1 cellular context compared by ENCODE assay signal in the genomic region with DNA sequence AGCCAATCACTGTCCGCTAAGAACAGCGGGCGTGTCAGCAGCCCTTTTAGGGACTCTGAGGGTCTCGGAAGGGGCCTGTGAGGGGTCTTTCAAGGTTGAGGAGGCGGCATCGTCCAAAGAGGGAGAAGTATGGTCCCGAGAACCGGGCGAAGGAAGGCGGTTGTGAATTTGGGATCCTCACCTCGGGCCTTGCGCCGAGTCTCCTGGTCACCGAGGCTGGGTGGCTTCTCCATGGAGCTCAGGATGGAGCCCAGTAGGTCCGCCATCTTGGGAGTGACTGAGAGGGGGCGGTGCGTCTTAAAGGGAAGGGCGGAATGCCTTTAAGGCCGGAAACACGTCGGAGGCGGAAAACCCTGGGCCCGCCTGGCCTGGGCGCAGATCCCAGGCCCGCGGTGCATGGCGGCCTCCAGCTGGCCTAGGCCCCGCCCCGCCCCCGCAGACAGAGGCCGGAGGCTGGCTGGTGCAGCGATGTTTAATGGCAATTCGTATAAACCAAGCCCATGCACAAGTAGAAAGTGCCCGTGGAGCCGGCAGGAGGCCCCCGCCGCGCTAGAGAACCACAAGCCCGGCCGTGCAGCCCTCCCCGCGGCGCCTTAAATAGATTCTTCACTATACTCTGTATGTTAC.
TF ChIP-seq lines count a peak whose summit lies in the region.

A gene with protein sequence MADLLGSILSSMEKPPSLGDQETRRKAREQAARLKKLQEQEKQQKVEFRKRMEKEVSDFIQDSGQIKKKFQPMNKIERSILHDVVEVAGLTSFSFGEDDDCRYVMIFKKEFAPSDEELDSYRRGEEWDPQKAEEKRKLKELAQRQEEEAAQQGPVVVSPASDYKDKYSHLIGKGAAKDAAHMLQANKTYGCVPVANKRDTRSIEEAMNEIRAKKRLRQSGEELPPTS (minus strand): TSS at position 279 of the 627 bp plus-strand sequence. CDS start 13 bp downstream, at position 266.

TF ChIP-seq in HepG2, 621 proteins besides CTCF, POLR2A, EP300 and RAD21 (continued from another document and continues in another):
- TF ChIP-seq, protein P1, sequence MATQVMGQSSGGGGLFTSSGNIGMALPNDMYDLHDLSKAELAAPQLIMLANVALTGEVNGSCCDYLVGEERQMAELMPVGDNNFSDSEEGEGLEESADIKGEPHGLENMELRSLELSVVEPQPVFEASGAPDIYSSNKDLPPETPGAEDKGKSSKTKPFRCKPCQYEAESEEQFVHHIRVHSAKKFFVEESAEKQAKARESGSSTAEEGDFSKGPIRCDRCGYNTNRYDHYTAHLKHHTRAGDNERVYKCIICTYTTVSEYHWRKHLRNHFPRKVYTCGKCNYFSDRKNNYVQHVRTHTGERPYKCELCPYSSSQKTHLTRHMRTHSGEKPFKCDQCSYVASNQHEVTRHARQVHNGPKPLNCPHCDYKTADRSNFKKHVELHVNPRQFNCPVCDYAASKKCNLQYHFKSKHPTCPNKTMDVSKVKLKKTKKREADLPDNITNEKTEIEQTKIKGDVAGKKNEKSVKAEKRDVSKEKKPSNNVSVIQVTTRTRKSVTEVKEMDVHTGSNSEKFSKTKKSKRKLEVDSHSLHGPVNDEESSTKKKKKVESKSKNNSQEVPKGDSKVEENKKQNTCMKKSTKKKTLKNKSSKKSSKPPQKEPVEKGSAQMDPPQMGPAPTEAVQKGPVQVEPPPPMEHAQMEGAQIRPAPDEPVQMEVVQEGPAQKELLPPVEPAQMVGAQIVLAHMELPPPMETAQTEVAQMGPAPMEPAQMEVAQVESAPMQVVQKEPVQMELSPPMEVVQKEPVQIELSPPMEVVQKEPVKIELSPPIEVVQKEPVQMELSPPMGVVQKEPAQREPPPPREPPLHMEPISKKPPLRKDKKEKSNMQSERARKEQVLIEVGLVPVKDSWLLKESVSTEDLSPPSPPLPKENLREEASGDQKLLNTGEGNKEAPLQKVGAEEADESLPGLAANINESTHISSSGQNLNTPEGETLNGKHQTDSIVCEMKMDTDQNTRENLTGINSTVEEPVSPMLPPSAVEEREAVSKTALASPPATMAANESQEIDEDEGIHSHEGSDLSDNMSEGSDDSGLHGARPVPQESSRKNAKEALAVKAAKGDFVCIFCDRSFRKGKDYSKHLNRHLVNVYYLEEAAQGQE (IDR thresholded peaks at IDR 0.05; ENCODE audit: borderline replicate concordance in 1 of 2, low read depth in 1 of 2, low read length in 2 of 2) = no peak; a peak in 1 of 4 replicates
- TF ChIP-seq, protein P2, sequence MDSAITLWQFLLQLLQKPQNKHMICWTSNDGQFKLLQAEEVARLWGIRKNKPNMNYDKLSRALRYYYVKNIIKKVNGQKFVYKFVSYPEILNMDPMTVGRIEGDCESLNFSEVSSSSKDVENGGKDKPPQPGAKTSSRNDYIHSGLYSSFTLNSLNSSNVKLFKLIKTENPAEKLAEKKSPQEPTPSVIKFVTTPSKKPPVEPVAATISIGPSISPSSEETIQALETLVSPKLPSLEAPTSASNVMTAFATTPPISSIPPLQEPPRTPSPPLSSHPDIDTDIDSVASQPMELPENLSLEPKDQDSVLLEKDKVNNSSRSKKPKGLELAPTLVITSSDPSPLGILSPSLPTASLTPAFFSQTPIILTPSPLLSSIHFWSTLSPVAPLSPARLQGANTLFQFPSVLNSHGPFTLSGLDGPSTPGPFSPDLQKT (CRISPR knock-in tag; IDR thresholded peaks at IDR 0.05; ENCODE audit: borderline replicate concordance) = peak; percentile 25; the same call in 1 of the 2 replicates
- TF ChIP-seq, protein P3, sequence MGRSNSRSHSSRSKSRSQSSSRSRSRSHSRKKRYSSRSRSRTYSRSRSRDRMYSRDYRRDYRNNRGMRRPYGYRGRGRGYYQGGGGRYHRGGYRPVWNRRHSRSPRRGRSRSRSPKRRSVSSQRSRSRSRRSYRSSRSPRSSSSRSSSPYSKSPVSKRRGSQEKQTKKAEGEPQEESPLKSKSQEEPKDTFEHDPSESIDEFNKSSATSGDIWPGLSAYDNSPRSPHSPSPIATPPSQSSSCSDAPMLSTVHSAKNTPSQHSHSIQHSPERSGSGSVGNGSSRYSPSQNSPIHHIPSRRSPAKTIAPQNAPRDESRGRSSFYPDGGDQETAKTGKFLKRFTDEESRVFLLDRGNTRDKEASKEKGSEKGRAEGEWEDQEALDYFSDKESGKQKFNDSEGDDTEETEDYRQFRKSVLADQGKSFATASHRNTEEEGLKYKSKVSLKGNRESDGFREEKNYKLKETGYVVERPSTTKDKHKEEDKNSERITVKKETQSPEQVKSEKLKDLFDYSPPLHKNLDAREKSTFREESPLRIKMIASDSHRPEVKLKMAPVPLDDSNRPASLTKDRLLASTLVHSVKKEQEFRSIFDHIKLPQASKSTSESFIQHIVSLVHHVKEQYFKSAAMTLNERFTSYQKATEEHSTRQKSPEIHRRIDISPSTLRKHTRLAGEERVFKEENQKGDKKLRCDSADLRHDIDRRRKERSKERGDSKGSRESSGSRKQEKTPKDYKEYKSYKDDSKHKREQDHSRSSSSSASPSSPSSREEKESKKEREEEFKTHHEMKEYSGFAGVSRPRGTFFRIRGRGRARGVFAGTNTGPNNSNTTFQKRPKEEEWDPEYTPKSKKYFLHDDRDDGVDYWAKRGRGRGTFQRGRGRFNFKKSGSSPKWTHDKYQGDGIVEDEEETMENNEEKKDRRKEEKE (IDR thresholded peaks at IDR 0.05) = no peak
- TF ChIP-seq, protein P4, sequence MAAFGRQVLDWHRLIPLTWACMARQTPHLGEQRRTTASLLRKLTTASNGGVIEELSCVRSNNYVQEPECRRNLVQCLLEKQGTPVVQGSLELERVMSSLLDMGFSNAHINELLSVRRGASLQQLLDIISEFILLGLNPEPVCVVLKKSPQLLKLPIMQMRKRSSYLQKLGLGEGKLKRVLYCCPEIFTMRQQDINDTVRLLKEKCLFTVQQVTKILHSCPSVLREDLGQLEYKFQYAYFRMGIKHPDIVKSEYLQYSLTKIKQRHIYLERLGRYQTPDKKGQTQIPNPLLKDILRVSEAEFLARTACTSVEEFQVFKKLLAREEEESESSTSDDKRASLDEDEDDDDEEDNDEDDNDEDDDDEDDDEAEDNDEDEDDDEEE (CRISPR knock-in tag; IDR thresholded peaks at IDR 0.05) = peak; percentile 87; the same call in 1 of the 2 replicates
- TF ChIP-seq ZNF766 (CRISPR knock-in tag; IDR thresholded peaks at IDR 0.05; ENCODE audit: borderline replicate concordance) (no peak), MZF1 (CRISPR knock-in tag; IDR thresholded peaks at IDR 0.05; ENCODE audit: borderline replicate concordance) (no peak), TP53 (CRISPR knock-in tag; conservative IDR thresholded peaks at IDR 0.05) (no peak), ZNF225 (CRISPR knock-in tag; IDR thresholded peaks at IDR 0.05) (no peak), MAF1 (CRISPR knock-in tag; IDR thresholded peaks at IDR 0.05; ENCODE audit: borderline replicate concordance) (peak; percentile 86; the same call in 1 of the 2 replicates), ZNF567 (CRISPR knock-in tag; IDR thresholded peaks at IDR 0.05; ENCODE audit: borderline replicate concordance) (0 out of 2 replicates have a peak, but pooled peaks have one; percentile 34), ZNF782 (CRISPR knock-in tag; IDR thresholded peaks at IDR 0.05; ENCODE audit: borderline replicate concordance) (no peak), ZNF709 (CRISPR knock-in tag; IDR thresholded peaks at IDR 0.05) (peak; percentile 84), SIX4 (CRISPR knock-in tag; IDR thresholded peaks at IDR 0.05) (no peak), NR2C2 (CRISPR knock-in tag; IDR thresholded peaks at IDR 0.05; ENCODE audit: borderline replicate concordance) (no peak; the same call in 1 of the 2 replicates), JUND (CRISPR knock-in tag; IDR thresholded peaks at IDR 0.05) (peak; percentile 59; the same call in 1 of the 2 replicates), ZNF383 (CRISPR knock-in tag; IDR thresholded peaks at IDR 0.05; ENCODE audit: borderline replicate concordance) (no peak), MTA1 (CRISPR knock-in tag; IDR thresholded peaks at IDR 0.05; ENCODE audit: borderline replicate concordance) (no peak), NFE2 (CRISPR knock-in tag; IDR thresholded peaks at IDR 0.05) (no peak), SIN3A (IDR thresholded peaks at IDR 0.05; ENCODE audit: borderline replicate concordance, low read depth, low read length) (peak; percentile 65; the same call in 1 of the 2 replicates), ZNF672 (CRISPR knock-in tag; IDR thresholded peaks at IDR 0.05) (no peak), SIX1 (CRISPR knock-in tag; IDR thresholded peaks at IDR 0.05; ENCODE audit: borderline replicate concordance) (peak; percentile 53; the same call in 1 of the 2 replicates), ZNF747 (CRISPR knock-in tag; IDR thresholded peaks at IDR 0.05; ENCODE audit: borderline replicate concordance) (no peak; the same call in 1 of the 2 replicates), EED (CRISPR knock-in tag; IDR thresholded peaks at IDR 0.05) (no peak), ZSCAN29 (CRISPR knock-in tag; conservative IDR thresholded peaks at IDR 0.05) (no peak; the same call in 1 of the 2 replicates), ZNF761 (CRISPR knock-in tag; conservative IDR thresholded peaks at IDR 0.05) (no peak), ZNF260 (CRISPR knock-in tag; IDR thresholded peaks at IDR 0.05; ENCODE audit: borderline replicate concordance, low read depth) (no peak), DPF2 (CRISPR knock-in tag; IDR thresholded peaks at IDR 0.05; ENCODE audit: borderline replicate concordance, low read depth) (no peak), GLI4 (CRISPR knock-in tag; IDR thresholded peaks at IDR 0.05; ENCODE audit: borderline replicate concordance) (no peak), ZIK1 (CRISPR knock-in tag; IDR thresholded peaks at IDR 0.05; ENCODE audit: borderline replicate concordance, low read depth) (no peak), ZNF441 (CRISPR knock-in tag; IDR thresholded peaks at IDR 0.05; ENCODE audit: borderline replicate concordance) (0 out of 2 replicates have a peak, but pooled peaks have one; percentile 63), SNRNP70 (IDR thresholded peaks at IDR 0.05; ENCODE audit: low read depth, low read length) (no peak), CCDC6 (CRISPR knock-in tag; IDR thresholded peaks at IDR 0.05) (0 out of 2 replicates have a peak, but pooled peaks have one; percentile 9), ZNF772 (CRISPR knock-in tag; IDR thresholded peaks at IDR 0.05) (no peak; the same call in 1 of the 2 replicates), NFE2L2 (IDR thresholded peaks at IDR 0.05; ENCODE audit: low read length) (no peak), ONECUT2 (CRISPR knock-in tag; IDR thresholded peaks at IDR 0.05) (no peak), FOXP1 (IDR thresholded peaks at IDR 0.05) (no peak), FOXP1 (CRISPR knock-in tag; IDR thresholded peaks at IDR 0.05) (no peak)
- TF ChIP-seq, protein P5, sequence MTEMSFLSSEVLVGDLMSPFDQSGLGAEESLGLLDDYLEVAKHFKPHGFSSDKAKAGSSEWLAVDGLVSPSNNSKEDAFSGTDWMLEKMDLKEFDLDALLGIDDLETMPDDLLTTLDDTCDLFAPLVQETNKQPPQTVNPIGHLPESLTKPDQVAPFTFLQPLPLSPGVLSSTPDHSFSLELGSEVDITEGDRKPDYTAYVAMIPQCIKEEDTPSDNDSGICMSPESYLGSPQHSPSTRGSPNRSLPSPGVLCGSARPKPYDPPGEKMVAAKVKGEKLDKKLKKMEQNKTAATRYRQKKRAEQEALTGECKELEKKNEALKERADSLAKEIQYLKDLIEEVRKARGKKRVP (CRISPR knock-in tag; IDR thresholded peaks at IDR 0.05) = no peak
- TF ChIP-seq, protein P6, sequence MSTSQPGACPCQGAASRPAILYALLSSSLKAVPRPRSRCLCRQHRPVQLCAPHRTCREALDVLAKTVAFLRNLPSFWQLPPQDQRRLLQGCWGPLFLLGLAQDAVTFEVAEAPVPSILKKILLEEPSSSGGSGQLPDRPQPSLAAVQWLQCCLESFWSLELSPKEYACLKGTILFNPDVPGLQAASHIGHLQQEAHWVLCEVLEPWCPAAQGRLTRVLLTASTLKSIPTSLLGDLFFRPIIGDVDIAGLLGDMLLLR (CRISPR knock-in tag; IDR thresholded peaks at IDR 0.05) = no peak
- TF ChIP-seq, protein P7, sequence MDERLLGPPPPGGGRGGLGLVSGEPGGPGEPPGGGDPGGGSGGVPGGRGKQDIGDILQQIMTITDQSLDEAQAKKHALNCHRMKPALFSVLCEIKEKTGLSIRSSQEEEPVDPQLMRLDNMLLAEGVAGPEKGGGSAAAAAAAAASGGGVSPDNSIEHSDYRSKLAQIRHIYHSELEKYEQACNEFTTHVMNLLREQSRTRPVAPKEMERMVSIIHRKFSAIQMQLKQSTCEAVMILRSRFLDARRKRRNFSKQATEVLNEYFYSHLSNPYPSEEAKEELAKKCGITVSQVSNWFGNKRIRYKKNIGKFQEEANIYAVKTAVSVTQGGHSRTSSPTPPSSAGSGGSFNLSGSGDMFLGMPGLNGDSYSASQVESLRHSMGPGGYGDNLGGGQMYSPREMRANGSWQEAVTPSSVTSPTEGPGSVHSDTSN (CRISPR knock-in tag; IDR thresholded peaks at IDR 0.05) = no peak
- TF ChIP-seq, protein P8, sequence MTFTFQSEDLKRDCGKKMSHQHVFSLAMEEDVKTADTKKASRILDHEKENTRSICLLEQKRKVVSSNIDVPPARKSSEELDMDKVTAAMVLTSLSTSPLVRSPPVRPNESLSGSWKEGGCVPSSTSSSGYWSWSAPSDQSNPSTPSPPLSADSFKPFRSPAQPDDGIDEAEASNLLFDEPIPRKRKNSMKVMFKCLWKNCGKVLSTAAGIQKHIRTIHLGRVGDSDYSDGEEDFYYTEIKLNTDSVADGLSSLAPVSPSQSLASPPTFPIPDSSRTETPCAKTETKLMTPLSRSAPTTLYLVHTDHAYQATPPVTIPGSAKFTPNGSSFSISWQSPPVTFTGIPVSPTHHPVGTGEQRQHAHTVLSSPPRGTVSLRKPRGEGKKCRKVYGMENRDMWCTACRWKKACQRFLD (CRISPR knock-in tag; IDR thresholded peaks at IDR 0.05; ENCODE audit: borderline replicate concordance) = no peak
- TF ChIP-seq, protein P9, sequence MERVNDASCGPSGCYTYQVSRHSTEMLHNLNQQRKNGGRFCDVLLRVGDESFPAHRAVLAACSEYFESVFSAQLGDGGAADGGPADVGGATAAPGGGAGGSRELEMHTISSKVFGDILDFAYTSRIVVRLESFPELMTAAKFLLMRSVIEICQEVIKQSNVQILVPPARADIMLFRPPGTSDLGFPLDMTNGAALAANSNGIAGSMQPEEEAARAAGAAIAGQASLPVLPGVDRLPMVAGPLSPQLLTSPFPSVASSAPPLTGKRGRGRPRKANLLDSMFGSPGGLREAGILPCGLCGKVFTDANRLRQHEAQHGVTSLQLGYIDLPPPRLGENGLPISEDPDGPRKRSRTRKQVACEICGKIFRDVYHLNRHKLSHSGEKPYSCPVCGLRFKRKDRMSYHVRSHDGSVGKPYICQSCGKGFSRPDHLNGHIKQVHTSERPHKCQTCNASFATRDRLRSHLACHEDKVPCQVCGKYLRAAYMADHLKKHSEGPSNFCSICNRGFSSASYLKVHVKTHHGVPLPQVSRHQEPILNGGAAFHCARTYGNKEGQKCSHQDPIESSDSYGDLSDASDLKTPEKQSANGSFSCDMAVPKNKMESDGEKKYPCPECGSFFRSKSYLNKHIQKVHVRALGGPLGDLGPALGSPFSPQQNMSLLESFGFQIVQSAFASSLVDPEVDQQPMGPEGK (CRISPR knock-in tag; IDR thresholded peaks at IDR 0.05) = peak; percentile 55; the same call in 1 of the 2 replicates
- TF ChIP-seq, protein P10, sequence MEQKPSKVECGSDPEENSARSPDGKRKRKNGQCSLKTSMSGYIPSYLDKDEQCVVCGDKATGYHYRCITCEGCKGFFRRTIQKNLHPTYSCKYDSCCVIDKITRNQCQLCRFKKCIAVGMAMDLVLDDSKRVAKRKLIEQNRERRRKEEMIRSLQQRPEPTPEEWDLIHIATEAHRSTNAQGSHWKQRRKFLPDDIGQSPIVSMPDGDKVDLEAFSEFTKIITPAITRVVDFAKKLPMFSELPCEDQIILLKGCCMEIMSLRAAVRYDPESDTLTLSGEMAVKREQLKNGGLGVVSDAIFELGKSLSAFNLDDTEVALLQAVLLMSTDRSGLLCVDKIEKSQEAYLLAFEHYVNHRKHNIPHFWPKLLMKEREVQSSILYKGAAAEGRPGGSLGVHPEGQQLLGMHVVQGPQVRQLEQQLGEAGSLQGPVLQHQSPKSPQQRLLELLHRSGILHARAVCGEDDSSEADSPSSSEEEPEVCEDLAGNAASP (CRISPR knock-in tag; IDR thresholded peaks at IDR 0.05; ENCODE audit: borderline replicate concordance) = peak; percentile 40; the same call in 1 of the 2 replicates
